ENCODE assay signal across 8 cellular contexts in genomic region chr10:62814901-62815372, GRCh38. TPM values are rescaled to one million over a fixed set of nuclear protein-coding genes. Genes with fewer than 3 reads are reported as not detected.
A peak's percentile ranks its signal among the peaks of the same experiment; 100 is the strongest.
DNase-seq lines count a peak whose midpoint lies in the region; ATAC-seq, FAIRE-seq and TF ChIP-seq lines count a peak whose summit lies in the region.

No MANE protein-coding gene starts in this region.

- no peak overlapping the region for H3K27ac Mint-ChIP-seq in astrocyte (ENCODE audit: unreplicated experiment)

- no peak overlapping the region for H3K27ac ChIP-seq in astrocyte (ENCODE audit: low read depth, low read length)
- peak overlapping the region; percentile 15 for H3K27ac ChIP-seq in lower lobe of right lung
- H3K27ac ChIP-seq in tibial artery, result no peak overlapping the region

- H2AFZ ChIP-seq in astrocyte (ENCODE audit: low read depth, low read length), result peak overlapping the region; percentile 39

- H3K4me3 Mint-ChIP-seq in astrocyte (ENCODE audit: unreplicated experiment), result peak overlapping the region; percentile 92

- ATAC-seq in lower lobe of right lung, result no peak

- TF ChIP-seq CTCF in astrocyte (IDR thresholded peaks at IDR 0.05; ENCODE audit: insufficient read depth, low read depth, low read length), result no peak
- TF ChIP-seq CTCF in lower lobe of right lung (IDR thresholded peaks at IDR 0.05), result no peak
- no peak for TF ChIP-seq CTCF in tibial artery (IDR thresholded peaks at IDR 0.05)

- peaks cover 33% of the 10 kb centered on the region for H4K20me1 ChIP-seq in astrocyte (ENCODE audit: insufficient read depth, low read length)

- FAIRE-seq in astrocyte (lab: Jason Lieb, UNC), result no peak

- intact Hi-C loops in lower lobe of right lung (cut with DNase I), result no loop called here
- intact Hi-C loops in tibial artery (cut with DNase I; ENCODE audit: low total_unique reads), result loop anchor here (5.0 to 10.0 kb wide), 3 partner anchors 320 to 370 kb away; partner anchors contain the start of gene NRBF2

- H3K27me3 ChIP-seq in astrocyte (ENCODE audit: insufficient read depth, low read length), result peaks cover 33% of the 10 kb centered on the region
- peaks cover 48% of the 10 kb centered on the region for H3K27me3 ChIP-seq in lower lobe of right lung (ENCODE audit: low read depth)
- H3K27me3 ChIP-seq in tibial artery, result peaks cover 0 to 30% of the 10 kb centered on the region in 2 donors

- peak; percentile 76 for DNase-seq in activated CD8-positive, alpha-beta memory T cell treated with anti-CD3 and anti-CD28 coated beads for 24 hours
- no peak for DNase-seq in activated CD8-positive, alpha-beta memory T cell treated with anti-CD3 and anti-CD28 coated beads, Interleukin-2, amount 50 U/mL, for 48 hours
- DNase-seq in astrocyte (ENCODE audit: low read depth), result peak; percentile 11
- peak; percentile 49 for DNase-seq in lower lobe of right lung
- DNase-seq in tibial artery, result no peak
- DNase-seq in NCI-H146 (lab: John Stamatoyannopoulos, UW), result no peak
- no peak for DNase-seq in C1 segment of cervical spinal cord (lab: John Stamatoyannopoulos, UW)
- no peak for DNase-seq in SIG-M5 treated with dmso at 0.1 percent for 504 hours (lab: John Stamatoyannopoulos, UW; ENCODE audit: unreplicated experiment)

- H3K4me2 ChIP-seq in astrocyte (ENCODE audit: low read length), result peak overlapping the region; percentile 99

- peaks cover 12% of the 10 kb centered on the region for H3K36me3 Mint-ChIP-seq in astrocyte (ENCODE audit: low read depth, unreplicated experiment)

- peaks cover 18% of the 10 kb centered on the region for H3K27me3 Mint-ChIP-seq in astrocyte (ENCODE audit: low read depth, unreplicated experiment)

- no peaks in the 10 kb centered on the region for H3K79me2 ChIP-seq in astrocyte (ENCODE audit: insufficient read depth, low read length)

- H3K36me3 ChIP-seq in astrocyte (ENCODE audit: insufficient read depth, low read length) (no peaks in the 10 kb centered on the region), lower lobe of right lung (no peaks in the 10 kb centered on the region), tibial artery (peaks cover 0 to 7% (median 0%) of the 10 kb centered on the region in 3 donors)

- no peaks in the 10 kb centered on the region for H3K9me3 Mint-ChIP-seq in astrocyte (ENCODE audit: unreplicated experiment)

- peak overlapping the region; percentile 89 for H3K4me3 ChIP-seq in astrocyte (ENCODE audit: insufficient read depth, low read depth, low read length)
- H3K4me3 ChIP-seq in lower lobe of right lung, result peak overlapping the region; percentile 71
- peak overlapping the region; percentile 66 to 70 for H3K4me3 ChIP-seq in tibial artery

- H3K9ac ChIP-seq in astrocyte (ENCODE audit: low read length), result peak overlapping the region; percentile 78

- H3K4me1 Mint-ChIP-seq in astrocyte (ENCODE audit: low read depth, unreplicated experiment), result peaks cover 30% of the 10 kb centered on the region

- H3K4me1 ChIP-seq in astrocyte (ENCODE audit: insufficient read depth, low read length), result peaks cover 25% of the 10 kb centered on the region
- H3K4me1 ChIP-seq in lower lobe of right lung, result peaks cover 42% of the 10 kb centered on the region
- peaks cover 0 to 51% (median 37%) of the 10 kb centered on the region in 4 donors for H3K4me1 ChIP-seq in tibial artery

- H3K9me3 ChIP-seq in astrocyte (ENCODE audit: insufficient read depth, low read depth, low read length), result no peaks in the 10 kb centered on the region
- no peaks in the 10 kb centered on the region for H3K9me3 ChIP-seq in lower lobe of right lung
- no peaks in the 10 kb centered on the region for H3K9me3 ChIP-seq in tibial artery

RNA-seq across cellular contexts. Expression of gene EGR2, which starts 1.2 kb away (rescaled TPM):
- total RNA-seq in astrocyte (12.1 and 22.9 TPM in 2 replicates), lower lobe of right lung (45.6 TPM)

RNA-seq across cellular contexts. Expression of gene ADO, which starts 10.4 kb away (rescaled TPM):
- 29.0 and 31.1 TPM in 2 replicates for total RNA-seq in astrocyte
- total RNA-seq in lower lobe of right lung, result 16.3 TPM

Comparison
In these comparisons a context has a peak if more than half of its experiments do, and no peak if none do; other contexts are left out.
1. DNase-seq: peak in activated CD8-positive, alpha-beta memory T cell treated with anti-CD3 and anti-CD28 coated beads for 24 hours (single experiment), astrocyte (single experiment) and lower lobe of right lung (single experiment); none in activated CD8-positive, alpha-beta memory T cell treated with anti-CD3 and anti-CD28 coated beads, Interleukin-2, amount 50 U/mL, for 48 hours (single experiment), tibial artery (0 of 2), NCI-H146 (single experiment), C1 segment of cervical spinal cord (0 of 14) and SIG-M5 treated with dmso at 0.1 percent for 504 hours (single experiment).
2. Peak in every context shown above with its lines, with median percentiles within 50 percentile points of each other: H3K4me3 ChIP-seq.